Comparison of ENCODE assay signal across 12 cellular contexts in genomic region chr7:100012385-100013327, GRCh38. TPM values are rescaled to one million over a fixed set of nuclear protein-coding genes. Genes with fewer than 3 reads are reported as not detected.
DNase-seq lines count a peak whose midpoint lies in the region; ATAC-seq and TF ChIP-seq lines count a peak whose summit lies in the region.
"Not testable (repeated sequence)": the region's sequence is repeated elsewhere in the genome, so short reads cannot be mapped to it uniquely, and the experiment has no call there.
"Had no signal": no experiment of that assay in that cellular context is flagged by ENCODE, and none has a peak within 500 bp of the region (broad histone marks: within the 10 kb centered on the region; RNA-seq: fewer than 3 reads in every experiment).

No MANE protein-coding gene starts in this region.

- 34% methylated on average over 10 of the region's 14 CpGs for WGBS in right lobe of liver (ENCODE audit: insufficient coverage, low coverage, low lambda C conversion rate, missing lambda C conversion rate)

- peak overlapping the region; percentile 64; the same call in 1 of the 2 replicates for H2AFZ ChIP-seq in OCI-LY7 (ENCODE audit: low read length)

- peak overlapping the region; percentile 15 for H3K27ac Mint-ChIP-seq in activated CD4-positive, alpha-beta T cell treated with anti-CD3 and anti-CD28 coated beads, Interleukin-2, amount 10 ng/mL, durations not matched to agents 24 days and 14 days
- H3K27ac Mint-ChIP-seq in activated naive CD8-positive, alpha-beta T cell treated with anti-CD3 and anti-CD28 coated beads for 36 hours, result peak overlapping the region; percentile 76
- peak overlapping the region; percentile 45 for H3K27ac Mint-ChIP-seq in stimulated activated naive CD8-positive, alpha-beta T cell treated with anti-CD3 and anti-CD28 coated beads, Interleukin-15, Interleukin-2, amounts not matched to agents 100 ng/mL and 50 ng/mL, for 24 hours

- TF ChIP-seq CTCF in HL-60 (IDR thresholded peaks at IDR 0.05; ENCODE audit: insufficient read depth, low read length); OCI-LY7 (conservative IDR thresholded peaks at IDR 0.05; ENCODE audit: low read length); epithelial cell of esophagus (IDR thresholded peaks at IDR 0.05; ENCODE audit: insufficient read depth, low read depth, low read length, missing control alignments); right lobe of liver (IDR thresholded peaks at IDR 0.05): not testable (repeated sequence)

- not testable (repeated sequence) for H3K36me3 ChIP-seq in OCI-LY7 (ENCODE audit: insufficient read depth, low read length); right lobe of liver

- H4K20me1 ChIP-seq in OCI-LY7 (ENCODE audit: insufficient read depth, low read length), result peaks cover 13% of the 10 kb centered on the region; the same call in 1 of the 2 replicates

- H3K27ac ChIP-seq in HL-60 (replicated peaks), result peak overlapping the region; percentile 15
- H3K27ac ChIP-seq in OCI-LY7 (ENCODE audit: low read depth, low read length, poor library complexity, severe bottlenecking), result not testable (repeated sequence)
- H3K27ac ChIP-seq in right lobe of liver, result peak overlapping the region in 2 of 3 donors; percentile 67 to 91

- H3K4me1 ChIP-seq in OCI-LY7 (ENCODE audit: insufficient read depth, low read length, poor library complexity, severe bottlenecking) (peaks cover 20% of the 10 kb centered on the region), right lobe of liver (peaks cover 0 to 48% (median 20%) of the 10 kb centered on the region in 4 donors)

- H3K4me1 Mint-ChIP-seq in activated CD4-positive, alpha-beta T cell treated with anti-CD3 and anti-CD28 coated beads, Interleukin-2, amount 10 ng/mL, durations not matched to agents 24 days and 14 days, result peaks cover 20% of the 10 kb centered on the region
- H3K4me1 Mint-ChIP-seq in activated naive CD8-positive, alpha-beta T cell treated with anti-CD3 and anti-CD28 coated beads for 36 hours, result peaks cover 24% of the 10 kb centered on the region
- peaks cover 41% of the 10 kb centered on the region for H3K4me1 Mint-ChIP-seq in stimulated activated naive CD8-positive, alpha-beta T cell treated with anti-CD3 and anti-CD28 coated beads, Interleukin-15, Interleukin-2, amounts not matched to agents 100 ng/mL and 50 ng/mL, for 24 hours (ENCODE audit: low read depth)

- TF ChIP-seq POLR2A in right lobe of liver (IDR thresholded peaks at IDR 0.05), result not testable (repeated sequence)

- POLR2A ChIA-PET in OCI-LY7 (lab: Charles Lee), result interaction anchor here (0.6 kb wide), 1 partner anchor 70 kb away, joined by 5 read pairs; no protein-coding TSS in a partner anchor

- not testable (repeated sequence) for H3K27me3 ChIP-seq in HL-60 (ENCODE audit: insufficient read depth, poor library complexity, severe bottlenecking); right lobe of liver

- not testable (repeated sequence) for H3K9me3 ChIP-seq in OCI-LY7 (ENCODE audit: low read length); right lobe of liver

- peak; percentile 10 to 43 (median 28) for ATAC-seq in right lobe of liver

- peaks cover 11% of the 10 kb centered on the region for H3K36me3 Mint-ChIP-seq in activated CD4-positive, alpha-beta T cell treated with anti-CD3 and anti-CD28 coated beads, Interleukin-2, amount 10 ng/mL, durations not matched to agents 24 days and 14 days (ENCODE audit: low read depth)
- not testable (repeated sequence) for H3K36me3 Mint-ChIP-seq in activated naive CD8-positive, alpha-beta T cell treated with anti-CD3 and anti-CD28 coated beads for 36 hours; stimulated activated naive CD8-positive, alpha-beta T cell treated with anti-CD3 and anti-CD28 coated beads, Interleukin-15, Interleukin-2, amounts not matched to agents 100 ng/mL and 50 ng/mL, for 24 hours (ENCODE audit: low read depth)

- not testable (repeated sequence) for H3K4me3 Mint-ChIP-seq in activated CD4-positive, alpha-beta T cell treated with anti-CD3 and anti-CD28 coated beads, Interleukin-2, amount 10 ng/mL, durations not matched to agents 24 days and 14 days; activated naive CD8-positive, alpha-beta T cell treated with anti-CD3 and anti-CD28 coated beads for 36 hours; stimulated activated naive CD8-positive, alpha-beta T cell treated with anti-CD3 and anti-CD28 coated beads, Interleukin-15, Interleukin-2, amounts not matched to agents 100 ng/mL and 50 ng/mL, for 24 hours

- H3K9me2 ChIP-seq in OCI-LY7 (ENCODE audit: insufficient read depth, low read length), result not testable (repeated sequence)

- CTCF ChIA-PET in OCI-LY7 (lab: Charles Lee; ENCODE audit: unreplicated experiment), result not testable (repeated sequence)

- H3K27me3 Mint-ChIP-seq in activated CD4-positive, alpha-beta T cell treated with anti-CD3 and anti-CD28 coated beads, Interleukin-2, amount 10 ng/mL, durations not matched to agents 24 days and 14 days; activated naive CD8-positive, alpha-beta T cell treated with anti-CD3 and anti-CD28 coated beads for 36 hours; stimulated activated naive CD8-positive, alpha-beta T cell treated with anti-CD3 and anti-CD28 coated beads, Interleukin-15, Interleukin-2, amounts not matched to agents 100 ng/mL and 50 ng/mL, for 24 hours: not testable (repeated sequence)

- BruUV-seq in OCI-LY7 (replicated peaks; lab: Mats Ljungman, UMichigan), result not testable (repeated sequence)

- not testable (repeated sequence) for H3K4me3 ChIP-seq in HL-60 (replicated peaks; ENCODE audit: insufficient read depth, low read length); OCI-LY7 (ENCODE audit: low read depth, low read length, poor library complexity, severe bottlenecking); epithelial cell of esophagus (ENCODE audit: low read length); right lobe of liver

- not testable (repeated sequence) for H3K9me3 Mint-ChIP-seq in activated CD4-positive, alpha-beta T cell treated with anti-CD3 and anti-CD28 coated beads, Interleukin-2, amount 10 ng/mL, durations not matched to agents 24 days and 14 days; activated naive CD8-positive, alpha-beta T cell treated with anti-CD3 and anti-CD28 coated beads for 36 hours; stimulated activated naive CD8-positive, alpha-beta T cell treated with anti-CD3 and anti-CD28 coated beads, Interleukin-15, Interleukin-2, amounts not matched to agents 100 ng/mL and 50 ng/mL, for 24 hours

- H3K79me2 ChIP-seq in OCI-LY7 (ENCODE audit: insufficient read depth, low read depth, low read length), result peaks cover 21% of the 10 kb centered on the region

- intact Hi-C loops in OCI-LY7 (cut with micrococcal nuclease; ENCODE audit: unreplicated experiment); right lobe of liver (cut with DNase I): not testable (repeated sequence)
- intact Hi-C loops in activated CD4-positive, alpha-beta T cell treated with anti-CD3 and anti-CD28 coated beads, Interleukin-2, amount 10 ng/mL, durations not matched to agents 24 days and 14 days (cut with micrococcal nuclease), result loop anchor here (10.0 kb wide), 1 partner anchor 458 kb away; the partner anchor contains the start of genes FAM200A and ZNF655

- DNase-seq in HL-60 (ENCODE audit: low read depth in 1 of 2, low spot score in 1 of 2) (peak in 1 of 2 experiments; percentile 44), epithelial cell of esophagus (ENCODE audit: low read depth) (peak; percentile 81), right lobe of liver (peak in 2 of 3 donors; percentile 66 to 71)
- DNase-seq in OCI-LY7 (ENCODE audit: low spot score); activated CD4-positive, alpha-beta T cell treated with anti-CD3 and anti-CD28 coated beads, Interleukin-2, amount 10 ng/mL, durations not matched to agents 24 days and 14 days; activated naive CD8-positive, alpha-beta T cell treated with anti-CD3 and anti-CD28 coated beads for 36 hours: not testable (repeated sequence)

- H3K4me2 ChIP-seq in OCI-LY7 (ENCODE audit: low read length), result not testable (repeated sequence)

RNA-seq across cellular contexts. Expression of gene ZKSCAN1, which starts 2.7 kb away (rescaled TPM):
- 20.2 and 21.4 TPM in 2 replicates for total RNA-seq in OCI-LY7 (2014; rRNA removed; shearing (Covaris generic))
- total RNA-seq in OCI-LY7 (2022), result 48.1 and 55.4 TPM in 2 replicates
- 54.8 and 56.3 TPM in 2 replicates for total RNA-seq in activated CD4-positive, alpha-beta T cell treated with anti-CD3 and anti-CD28 coated beads, Interleukin-2, amount 10 ng/mL, durations not matched to agents 24 days and 14 days
- 10 to 100 TPM; 38.6 to 41.5 TPM for total RNA-seq in activated naive CD8-positive, alpha-beta T cell treated with anti-CD3 and anti-CD28 coated beads for 36 hours
- 100 to 1,000 TPM in 2 of 6 experiments, 10 to 100 TPM in 4; 24.5 to 147 (median 80.1) TPM for total RNA-seq in right lobe of liver

RNA-seq across cellular contexts. Expression of gene AZGP1, which starts 36.8 kb away (rescaled TPM):
- total RNA-seq in OCI-LY7 (2014; rRNA removed; shearing (Covaris generic)), result 0.60 and 2.1 TPM in 2 replicates
- 0.44 and 0.89 TPM in 2 replicates for total RNA-seq in OCI-LY7 (2022)
- not detected in 2 replicates for total RNA-seq in activated CD4-positive, alpha-beta T cell treated with anti-CD3 and anti-CD28 coated beads, Interleukin-2, amount 10 ng/mL, durations not matched to agents 24 days and 14 days
- total RNA-seq in activated naive CD8-positive, alpha-beta T cell treated with anti-CD3 and anti-CD28 coated beads for 36 hours, result not detected
- 1,000 to 10,000 TPM in 4 of 6 experiments, 100 to 1,000 TPM in 2; 762 to 2,105 (median 1,328) TPM for total RNA-seq in right lobe of liver
- total RNA-seq: activated CD8-positive, alpha-beta memory T cell treated with anti-CD3 and anti-CD28 coated beads, Interleukin-2, amount 10 ng/mL, durations not matched to agents 7 days and 5 days; astrocyte; dermis blood vessel endothelial cell; H7; natural killer cell had no signal

RNA-seq across cellular contexts. Expression of gene ZSCAN21, which starts 36.9 kb away (rescaled TPM):
- 5.6 and 9.7 TPM in 2 replicates for total RNA-seq in OCI-LY7 (2014; rRNA removed; shearing (Covaris generic))
- total RNA-seq in OCI-LY7 (2022) (7.3 and 7.5 TPM in 2 replicates), right lobe of liver (1 to 10 TPM; 4.3 to 8.1 (median 5.7) TPM)
- 8.0 TPM in 2 replicates for total RNA-seq in activated CD4-positive, alpha-beta T cell treated with anti-CD3 and anti-CD28 coated beads, Interleukin-2, amount 10 ng/mL, durations not matched to agents 24 days and 14 days
- total RNA-seq in activated naive CD8-positive, alpha-beta T cell treated with anti-CD3 and anti-CD28 coated beads for 36 hours, result 1 to 10 TPM; 9.0 to 9.4 TPM

Comparison
In these comparisons a context has a peak if more than half of its experiments do, and no peak if none do; other contexts are left out.
1. H3K27ac Mint-ChIP-seq: peak in every context shown above with its lines; median percentile 76 in activated naive CD8-positive, alpha-beta T cell treated with anti-CD3 and anti-CD28 coated beads for 36 hours; 45 in stimulated activated naive CD8-positive, alpha-beta T cell treated with anti-CD3 and anti-CD28 coated beads, Interleukin-15, Interleukin-2, amounts not matched to agents 100 ng/mL and 50 ng/mL, for 24 hours; 15 in activated CD4-positive, alpha-beta T cell treated with anti-CD3 and anti-CD28 coated beads, Interleukin-2, amount 10 ng/mL, durations not matched to agents 24 days and 14 days.
2. RNA of gene AZGP1, which starts 36.8 kb away (total RNA-seq): 762 to 2,105 TPM in right lobe of liver; 0.44 to 2.1 TPM in OCI-LY7, not detected in activated naive CD8-positive, alpha-beta T cell treated with anti-CD3 and anti-CD28 coated beads for 36 hours and not detected in activated CD4-positive, alpha-beta T cell treated with anti-CD3 and anti-CD28 coated beads, Interleukin-2, amount 10 ng/mL, durations not matched to agents 24 days and 14 days; every median in the first group is over 100 times any median in the second.